In genomic region chr14:57127809-57128208, GRCh38 we compare ENCODE assay signal across 3 cellular contexts.
DNase-seq lines count a peak whose midpoint lies in the region; ATAC-seq, FAIRE-seq and TF ChIP-seq lines count a peak whose summit lies in the region.
"Not testable (repeated sequence)": the region's sequence is repeated elsewhere in the genome, so short reads cannot be mapped to it uniquely, and the experiment has no call there.

No MANE protein-coding gene starts in this region.

- H2AFZ ChIP-seq in K562 (ENCODE audit: low read depth, low read length): not testable (repeated sequence)

- not testable (repeated sequence) for H3K9ac ChIP-seq in K562 (ENCODE audit: insufficient read depth in 1 of 2, low read depth in 2 of 2, low read length in 2 of 2)

- H4K20me1 ChIP-seq in K562 (replicated peaks; ENCODE audit: control insufficient read depth, insufficient read depth, low read length): not testable (repeated sequence)

- H3K36me3 ChIP-seq in HEK293 (ENCODE audit: control insufficient read depth in 2 of 2, insufficient read depth in 1 of 2, low read length in 2 of 2); K562 (ENCODE audit: control insufficient read depth, insufficient read depth, low read length): not testable (repeated sequence)

- TF ChIP-seq POLR2A in K562 (conservative IDR thresholded peaks at IDR 0.05): not testable (repeated sequence)

- H3K4me1 ChIP-seq in HEK293 (ENCODE audit: control insufficient read depth, insufficient read depth, low read length); K562 (replicated peaks in 1 of 2; ENCODE audit: control insufficient read depth in 2 of 2, insufficient read depth in 2 of 2, low read length in 2 of 2): not testable (repeated sequence)

- in situ Hi-C loops in K562 (cut with MboI): not testable (repeated sequence)

- H3K9me1 ChIP-seq in K562 (ENCODE audit: control insufficient read depth, insufficient read depth, low read length): not testable (repeated sequence)

- TF ChIP-seq EP300 in K562 (IDR thresholded peaks at IDR 0.05; ENCODE audit: low read length): not testable (repeated sequence)

- POLR2A ChIA-PET in HEK293 (lab: Yijun Ruan, JAX); K562 (lab: Yijun Ruan, JAX): not testable (repeated sequence)

- CTCF ChIA-PET in HEK293 (lab: Yijun Ruan, JAX); K562 (lab: Yijun Ruan, JAX; ENCODE audit: low intra/inter-chr PET ratio): not testable (repeated sequence)

- not testable (repeated sequence) for BruUV-seq in K562 (replicated peaks; lab: Mats Ljungman, UMichigan)

- not testable (repeated sequence) for TF ChIP-seq RAD21 in K562 (CRISPR knock-in tag; conservative IDR thresholded peaks at IDR 0.05 in 1 of 2, IDR thresholded peaks at IDR 0.05 in 1 of 2)

- not testable (repeated sequence) for H3K27ac ChIP-seq in HEK293 (ENCODE audit: extremely low read depth, low read depth, low read length); K562 (ENCODE audit: extremely low read depth, low read depth, low read length)

- intact Hi-C loops in K562 (cut with micrococcal nuclease): not testable (repeated sequence)

- H3K4me2 ChIP-seq in K562 (ENCODE audit: insufficient read depth, low read length): not testable (repeated sequence)

- H3K4me3 ChIP-seq in HEK293 (ENCODE audit: low read depth, low read length); K562: not testable (repeated sequence)

- H3K79me2 ChIP-seq in K562 (ENCODE audit: control insufficient read depth, insufficient read depth, low read length): not testable (repeated sequence)

- ATAC-seq in K562: not testable (repeated sequence)

- not testable (repeated sequence) for TF ChIP-seq CTCF in HEK293 (tag by site-specific recombination; IDR thresholded peaks at IDR 0.05); K562 (IDR thresholded peaks at IDR 0.05 in 2 of 3, conservative IDR thresholded peaks at IDR 0.05 in 1 of 3; ENCODE audit: insufficient read depth in 2 of 3, low read depth in 1 of 3, low read length in 3 of 3)

- FAIRE-seq in HTR-8/SVneo (lab: Jason Lieb, UNC): peak; percentile 83
- not testable (repeated sequence) for FAIRE-seq in K562 (lab: Jason Lieb, UNC)

- not testable (repeated sequence) for H3K27me3 ChIP-seq in K562 (ENCODE audit: control insufficient read depth in 2 of 2, insufficient read depth in 2 of 2, low read length in 2 of 2)

- not testable (repeated sequence) for DNase-seq in HTR-8/SVneo (ENCODE audit: insufficient read length, low spot score); K562 (ENCODE audit: extremely low read depth in 1 of 4, low spot score in 3 of 4)

- not testable (repeated sequence) for H3K9me3 ChIP-seq in HEK293 (ENCODE audit: control insufficient read depth, insufficient read depth, low read depth, low read length); K562 (replicated peaks; ENCODE audit: control insufficient read depth, insufficient read depth, low read depth, low read length)

- 2% methylated on average over 6 of the region's 6 CpGs for WGBS in K562 (ENCODE audit: insufficient coverage, low coverage, missing lambda C conversion rate)

TF ChIP-seq in HEK293, 187 proteins besides CTCF, POLR2A, EP300 and RAD21:
- peak; percentile 75 for TF ChIP-seq ZNF146 (tag by site-specific recombination; IDR thresholded peaks at IDR 0.05)

TF ChIP-seq in K562, 482 proteins besides CTCF, POLR2A, EP300 and RAD21:
- TF ChIP-seq ZNF146 (CRISPR knock-in tag; IDR thresholded peaks at IDR 0.05; ENCODE audit: unreplicated experiment): peak; percentile 53
